17 cellular contexts compared by ENCODE assay signal in the genomic region with DNA sequence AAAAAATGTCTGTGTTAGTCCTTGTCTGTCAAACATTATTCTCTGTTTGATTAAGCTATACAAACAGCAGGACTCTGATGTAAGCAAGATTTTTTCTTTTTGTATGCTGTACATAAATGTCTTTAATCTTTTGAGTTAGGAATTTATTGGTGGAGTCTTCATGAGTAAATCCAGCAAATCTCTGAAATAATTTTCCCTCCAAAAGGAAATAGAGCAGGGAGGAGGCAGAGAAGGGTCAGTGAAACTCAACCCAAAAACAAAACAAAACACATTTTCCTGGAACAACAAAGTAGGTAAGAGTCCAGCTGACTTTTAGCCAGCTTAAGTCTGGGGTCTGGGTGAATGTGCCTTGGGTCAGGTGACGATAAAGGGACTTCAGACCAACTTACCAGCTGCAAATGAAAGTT.
"Had no signal": no experiment of that assay in that cellular context is flagged by ENCODE, and none has a peak within 500 bp of the region (broad histone marks: within the 10 kb centered on the region; RNA-seq: fewer than 3 reads in every experiment).

No MANE protein-coding gene starts in this region.

- H3K36me3 ChIP-seq: esophagus squamous epithelium, right atrium auricular region, tibial artery had no signal

- H3K27ac ChIP-seq: esophagus squamous epithelium, right atrium auricular region, tibial artery had no signal

- H3K4me1 ChIP-seq: esophagus squamous epithelium, right atrium auricular region, tibial artery had no signal

- DNase-seq: cerebellar nuclear complex; dermis blood vessel endothelial cell; esophagus squamous epithelium; foreskin fibroblast; kidney; left cardiac atrium; mammary epithelial cell; naive thymus-derived CD4-positive, alpha-beta T cell; nephron progenitor cell; posterior cingulate gyrus; stimulated activated CD4-positive, alpha-beta T cell treated with anti-CD3 and anti-CD28 coated beads, Interleukin-2, amount 100 ng/mL, for 48 hours; stimulated activated CD8-positive, alpha-beta memory T cell treated with anti-CD3 and anti-CD28 coated beads, Interleukin-4, amount 100 ng/mL, for 48 hours; stimulated activated naive CD8-positive, alpha-beta T cell treated with anti-CD3 and anti-CD28 coated beads, Interleukin-15, Interleukin-2, amounts not matched to agents 100 U/mL and 50 U/mL, for 24 hours; tibial artery had no signal

- ATAC-seq: left cardiac atrium; naive thymus-derived CD4-positive, alpha-beta T cell; stimulated activated effector memory CD8-positive, alpha-beta T cell treated with anti-CD3 and anti-CD28 coated beads, Interleukin-12 subunit alpha, Interleukin-12 subunit beta, amount 100 ng/mL, for 72 hours; stimulated activated naive CD8-positive, alpha-beta T cell treated with anti-CD3 and anti-CD28 coated beads, Interleukin-15, Interleukin-2, amounts not matched to agents 100 U/mL and 50 U/mL, for 24 hours had no signal

- H3K4me2 ChIP-seq: smooth muscle cell had no signal

- H3K4me3 ChIP-seq: esophagus squamous epithelium, right atrium auricular region, smooth muscle cell, tibial artery had no signal

- H3K27me3 ChIP-seq: right atrium auricular region had no signal

- H3K9me3 ChIP-seq: esophagus squamous epithelium, right atrium auricular region, tibial artery had no signal
